ENCODE assay signal across 8 cellular contexts in genomic region chr2:23384551-23385349, GRCh38. TPM values are rescaled to one million over a fixed set of nuclear protein-coding genes. Genes with fewer than 3 reads are reported as not detected.
DNase-seq lines count a peak whose midpoint lies in the region; ATAC-seq and TF ChIP-seq lines count a peak whose summit lies in the region.

KLHL29 (plus strand) TSS chr2:23385179; CDS start chr2:23562197, 177,018 bp downstream.

- H3K4me1 Mint-ChIP-seq in stimulated activated effector memory CD8-positive, alpha-beta T cell treated with anti-CD3 and anti-CD28 coated beads, Interleukin-12 subunit alpha, Interleukin-12 subunit beta, amount 100 ng/mL, for 72 hours: peaks cover 22% of the 10 kb centered on the region

- peak within 1 kb of the TSS; percentile 53 for H3K4me3 Mint-ChIP-seq in stimulated activated effector memory CD8-positive, alpha-beta T cell treated with anti-CD3 and anti-CD28 coated beads, Interleukin-12 subunit alpha, Interleukin-12 subunit beta, amount 100 ng/mL, for 72 hours

- CTCF ChIA-PET in AG04450 (lab: Charles Lee): no interaction called here

- H3K27ac ChIP-seq in AG04450 (ENCODE audit: low read depth, low read length): no peak within 1 kb of the TSS
- H3K27ac ChIP-seq in esophagus (ENCODE audit: low read depth in 2 of 2, low read length in 1 of 2): peak within 1 kb of the TSS; percentile 66 to 68
- H3K27ac ChIP-seq in muscle layer of duodenum (ENCODE audit: low read length): no peak within 1 kb of the TSS

- WGBS in esophagus, 2 donors: 4 to 7% methylated on average over 32 to 92 of the region's 92 CpGs

- no peaks in the 10 kb centered on the region for H3K36me3 ChIP-seq in esophagus (ENCODE audit: control insufficient read depth in 2 of 2, insufficient read depth in 2 of 2, low read length in 1 of 2)
- H3K36me3 ChIP-seq in muscle layer of duodenum (ENCODE audit: control insufficient read depth in 1 of 2, insufficient read depth in 2 of 2, low read length in 2 of 2): no peaks in the 10 kb centered on the region

- H3K4me3 ChIP-seq in AG04450 (ENCODE audit: low read depth, low read length) (peak within 1 kb of the TSS; percentile 74), esophagus (ENCODE audit: low read depth in 1 of 2, low read length in 2 of 2) (peak within 1 kb of the TSS; percentile 59), muscle layer of duodenum (ENCODE audit: low read depth in 1 of 2, low read length in 2 of 2) (peak within 1 kb of the TSS; percentile 69 to 74)

- no peak for TF ChIP-seq CTCF in AG04450 (IDR thresholded peaks at IDR 0.05; ENCODE audit: low read depth, low read length)

- POLR2A ChIA-PET in AG04450 (lab: Yijun Ruan, JAX): interaction anchor here (0.6 kb wide), 1 partner anchor 233 kb away, joined by 3 read pairs; no protein-coding TSS in a partner anchor

- no peak within 1 kb of the TSS for H3K27ac Mint-ChIP-seq in stimulated activated effector memory CD8-positive, alpha-beta T cell treated with anti-CD3 and anti-CD28 coated beads, Interleukin-12 subunit alpha, Interleukin-12 subunit beta, amount 100 ng/mL, for 72 hours

- H3K9me3 ChIP-seq in AG04450 (ENCODE audit: control insufficient read depth, insufficient read depth, low read length) (no peaks in the 10 kb centered on the region; the same call in 1 of the 2 replicates), esophagus (ENCODE audit: control insufficient read depth in 2 of 2, insufficient read depth in 1 of 2, low read depth in 1 of 2, low read length in 1 of 2) (no peaks in the 10 kb centered on the region), muscle layer of duodenum (ENCODE audit: control insufficient read depth in 1 of 2, low read length in 2 of 2) (no peaks in the 10 kb centered on the region)

- ATAC-seq in GM18867 (IDR thresholded peaks at IDR 0.05; ENCODE audit: unreplicated experiment): peak; percentile 71
- peak; percentile 33 for ATAC-seq in HG03060 (IDR thresholded peaks at IDR 0.05; ENCODE audit: low read depth, unreplicated experiment)
- peak; percentile 34 for ATAC-seq in stimulated activated effector memory CD8-positive, alpha-beta T cell treated with anti-CD3 and anti-CD28 coated beads, Interleukin-12 subunit alpha, Interleukin-12 subunit beta, amount 100 ng/mL, for 72 hours

- DNase-seq in AG04450 (ENCODE audit: low read depth, low spot score) (no peak), NCI-H510A (lab: John Stamatoyannopoulos, UW) (peak; percentile 25), activated T-cell treated with anti-CD3 and anti-CD28 coated beads for 48 hours (ENCODE audit: low read depth) (peak; percentile 69)
- DNase-seq in stimulated activated effector memory CD8-positive, alpha-beta T cell treated with anti-CD3 and anti-CD28 coated beads, Interleukin-12 subunit alpha, Interleukin-12 subunit beta, amount 100 ng/mL, for 72 hours (ENCODE audit: low spot score in 2 of 2): peak in 1 of 2 donors; percentile 57

- no peaks in the 10 kb centered on the region for H3K27me3 ChIP-seq in AG04450 (ENCODE audit: control insufficient read depth, insufficient read depth, low read length)
- no peaks in the 10 kb centered on the region for H3K27me3 ChIP-seq in esophagus (ENCODE audit: control insufficient read depth in 1 of 2, insufficient read depth in 2 of 2, low read length in 2 of 2)
- H3K27me3 ChIP-seq in muscle layer of duodenum (ENCODE audit: low read depth, low read length): no peaks in the 10 kb centered on the region

- no peaks in the 10 kb centered on the region for H3K36me3 Mint-ChIP-seq in stimulated activated effector memory CD8-positive, alpha-beta T cell treated with anti-CD3 and anti-CD28 coated beads, Interleukin-12 subunit alpha, Interleukin-12 subunit beta, amount 100 ng/mL, for 72 hours

- H3K9me3 Mint-ChIP-seq in stimulated activated effector memory CD8-positive, alpha-beta T cell treated with anti-CD3 and anti-CD28 coated beads, Interleukin-12 subunit alpha, Interleukin-12 subunit beta, amount 100 ng/mL, for 72 hours: no peaks in the 10 kb centered on the region

- H3K4me1 ChIP-seq in esophagus (ENCODE audit: control insufficient read depth in 2 of 2, insufficient read depth in 2 of 2, low read length in 1 of 2): peaks cover 3 to 11% of the 10 kb centered on the region in 2 donors
- H3K4me1 ChIP-seq in muscle layer of duodenum (ENCODE audit: control insufficient read depth in 1 of 2, insufficient read depth in 2 of 2, low read length in 2 of 2): peaks cover 0 to 7% of the 10 kb centered on the region in 2 donors

RNA-seq across cellular contexts. Expression of gene KLHL29, which starts in this region (rescaled TPM):
- polyA plus RNA-seq in AG04450 (2011; rRNA removed) (3.6 and 4.9 TPM in 2 replicates), esophagus (1 to 10 TPM; 2.1 to 3.8 TPM)
- polyA minus RNA-seq in AG04450 (2011; rRNA and poly(A)+ RNA removed): 4.4 and 5.4 TPM in 2 replicates

Comparison
In these comparisons a context has a peak if more than half of its experiments do, and no peak if none do; other contexts are left out.
1. H3K27ac ChIP-seq: peak in esophagus (2 of 2); none in AG04450 (single experiment) and muscle layer of duodenum (single experiment).
2. Peak in every context shown above with its lines, with median percentiles within 50 percentile points of each other: H3K4me3 ChIP-seq and ATAC-seq.